10 cellular contexts compared by ENCODE assay signal in genomic region chrX:27619975-27620374, GRCh38. TPM values are rescaled to one million over a fixed set of nuclear protein-coding genes. Genes with fewer than 3 reads are reported as not detected.
A peak's percentile ranks its signal among the peaks of the same experiment; 100 is the strongest.
DNase-seq lines count a peak whose midpoint lies in the region; ATAC-seq, FAIRE-seq and TF ChIP-seq lines count a peak whose summit lies in the region.
"Had no signal": no experiment of that assay in that cellular context is flagged by ENCODE, and none has a peak within 500 bp of the region (broad histone marks: within the 10 kb centered on the region; RNA-seq: fewer than 3 reads in every experiment).

No MANE protein-coding gene starts in this region.

- WGBS in right lobe of liver (ENCODE audit: insufficient coverage, low coverage, low lambda C conversion rate, missing lambda C conversion rate) = 2% methylated on average over 2 of the region's 2 CpGs

- H3K36me3 ChIP-seq in astrocyte (ENCODE audit: insufficient read depth, low read length) (no peaks in the 10 kb centered on the region), right lobe of liver (no peaks in the 10 kb centered on the region)

- H3K36me3 Mint-ChIP-seq in astrocyte (ENCODE audit: low read depth, unreplicated experiment) = no peaks in the 10 kb centered on the region

- no peaks in the 10 kb centered on the region for H3K4me1 ChIP-seq in astrocyte (ENCODE audit: insufficient read depth, low read length)
- no peaks in the 10 kb centered on the region for H3K4me1 ChIP-seq in right lobe of liver

- no peaks in the 10 kb centered on the region for H3K79me2 ChIP-seq in astrocyte (ENCODE audit: insufficient read depth, low read length)

- no peak overlapping the region for H3K4me3 Mint-ChIP-seq in astrocyte (ENCODE audit: unreplicated experiment)

- H3K9me3 ChIP-seq in astrocyte (ENCODE audit: insufficient read depth, low read depth, low read length) (no peaks in the 10 kb centered on the region), right lobe of liver (no peaks in the 10 kb centered on the region)

- POLR2A ChIA-PET in GM10248 (lab: Yijun Ruan, JAX) = no interaction called here

- H3K27ac Mint-ChIP-seq in astrocyte (ENCODE audit: unreplicated experiment) = no peak overlapping the region

- H3K27me3 Mint-ChIP-seq in astrocyte (ENCODE audit: low read depth, unreplicated experiment) = no peaks in the 10 kb centered on the region

- no peaks in the 10 kb centered on the region for H3K9me3 Mint-ChIP-seq in astrocyte (ENCODE audit: unreplicated experiment)

- TF ChIP-seq CTCF in GM10248 (IDR thresholded peaks at IDR 0.05; ENCODE audit: control extremely low read depth, extremely low read depth, low read depth, missing control alignments) = peak; percentile 26
- peak; percentile 26 for TF ChIP-seq CTCF in astrocyte (IDR thresholded peaks at IDR 0.05; ENCODE audit: insufficient read depth, low read depth, low read length)
- peak; percentile 31 to 53 (median 48) for TF ChIP-seq CTCF in right lobe of liver (IDR thresholded peaks at IDR 0.05)

- H3K4me1 Mint-ChIP-seq in astrocyte (ENCODE audit: low read depth, unreplicated experiment) = no peaks in the 10 kb centered on the region

- DNase-seq in GM10248 (ENCODE audit: extremely low spot score) (no peak), KBM-7 (peak; percentile 17), astrocyte (ENCODE audit: low read depth) (no peak), right lobe of liver (no peak), GM19239 (ENCODE audit: insufficient read length, low spot score) (no peak), amygdala (lab: John Stamatoyannopoulos, UW) (no peak), NCI-H1048 (lab: John Stamatoyannopoulos, UW) (no peak)
- DNase-seq: SHP77; stimulated activated CD4-positive, alpha-beta T cell treated with anti-CD3 and anti-CD28 coated beads, Interleukin-2, amount 100 ng/mL, for 48 hours had no signal

- in situ Hi-C loops in KBM-7 (cut with MboI; ENCODE audit: low pct_unique_long_range_greater_than_20kb, low sequenced_read_pairs) = no loop called here

- no peak overlapping the region for H2AFZ ChIP-seq in astrocyte (ENCODE audit: low read depth, low read length)

- FAIRE-seq in astrocyte (lab: Jason Lieb, UNC) = no peak
- FAIRE-seq in GM19239 (lab: Jason Lieb, UNC) = no peak

- no peaks in the 10 kb centered on the region for H4K20me1 ChIP-seq in astrocyte (ENCODE audit: insufficient read depth, low read length)

- peak in 2 of 4 donors; percentile 48 to 57 for ATAC-seq in right lobe of liver
- no peak for ATAC-seq in HG03521 (IDR thresholded peaks at IDR 0.05; ENCODE audit: unreplicated experiment)

- no peak overlapping the region for H3K4me3 ChIP-seq in astrocyte (ENCODE audit: insufficient read depth, low read depth, low read length)
- H3K4me3 ChIP-seq in right lobe of liver = no peak overlapping the region

- intact Hi-C loops in right lobe of liver (cut with DNase I) = no loop called here

- no peak for TF ChIP-seq POLR2A in right lobe of liver (IDR thresholded peaks at IDR 0.05)

- CTCF ChIA-PET in GM10248 (lab: Yijun Ruan, JAX) = interaction anchor here (0.7 to 1.7 kb wide), 2 partner anchors 9 to 33 kb away, joined by 3 to 4 read pairs; no protein-coding TSS in a partner anchor

- H3K4me2 ChIP-seq in astrocyte (ENCODE audit: low read length) = no peak overlapping the region

- H3K9ac ChIP-seq in astrocyte (ENCODE audit: low read length) = no peak overlapping the region

- no peak overlapping the region for H3K27ac ChIP-seq in astrocyte (ENCODE audit: low read depth, low read length)
- no peak overlapping the region for H3K27ac ChIP-seq in right lobe of liver

- no peaks in the 10 kb centered on the region for H3K27me3 ChIP-seq in astrocyte (ENCODE audit: insufficient read depth, low read length)
- H3K27me3 ChIP-seq in right lobe of liver = no peaks in the 10 kb centered on the region

RNA-seq across cellular contexts. Expression of gene DCAF8L2, which starts 29.8 kb away (rescaled TPM):
- total RNA-seq in astrocyte (not detected in 2 replicates), right lobe of liver (not detected)
